In genomic region chr1:11529330-11529729, GRCh38 we compare ENCODE assay signal across 1 cellular context.
TF ChIP-seq lines count a peak whose summit lies in the region.

No MANE protein-coding gene starts in this region.

TF ChIP-seq in H1, 55 proteins besides CTCF, POLR2A, EP300 and RAD21:
- TF ChIP-seq CBX8 (IDR thresholded peaks at IDR 0.05; ENCODE audit: borderline replicate concordance, low read depth, low read length) (no peak), ATF3 (IDR thresholded peaks at IDR 0.05; ENCODE audit: insufficient read depth, low read depth, low read length) (no peak), EGR1 (IDR thresholded peaks at IDR 0.05; ENCODE audit: borderline replicate concordance, low read depth, low read length) (no peak), BRCA1 (IDR thresholded peaks at IDR 0.05; ENCODE audit: low read depth, low read length) (no peak), CHD1 (IDR thresholded peaks at IDR 0.05; ENCODE audit: low read depth, low read length) (no peak), TBP (IDR thresholded peaks at IDR 0.05; ENCODE audit: low read depth, low read length) (no peak), TCF12 (IDR thresholded peaks at IDR 0.05; ENCODE audit: low read depth, low read length) (no peak), TAF1 (IDR thresholded peaks at IDR 0.05; ENCODE audit: low read depth, low read length) (no peak), E2F6 (IDR thresholded peaks at IDR 0.05) (no peak), ATF2 (IDR thresholded peaks at IDR 0.05; ENCODE audit: low read length) (no peak), GABPA (IDR thresholded peaks at IDR 0.05; ENCODE audit: borderline replicate concordance, insufficient read depth, low read length) (no peak), RXRA (IDR thresholded peaks at IDR 0.05; ENCODE audit: insufficient read depth, low read depth, low read length) (no peak), BACH1 (IDR thresholded peaks at IDR 0.05; ENCODE audit: low read length) (no peak), CBX5 (IDR thresholded peaks at IDR 0.05; ENCODE audit: low read depth, low read length) (no peak)
